8 cellular contexts compared by ENCODE assay signal in the genomic region with DNA sequence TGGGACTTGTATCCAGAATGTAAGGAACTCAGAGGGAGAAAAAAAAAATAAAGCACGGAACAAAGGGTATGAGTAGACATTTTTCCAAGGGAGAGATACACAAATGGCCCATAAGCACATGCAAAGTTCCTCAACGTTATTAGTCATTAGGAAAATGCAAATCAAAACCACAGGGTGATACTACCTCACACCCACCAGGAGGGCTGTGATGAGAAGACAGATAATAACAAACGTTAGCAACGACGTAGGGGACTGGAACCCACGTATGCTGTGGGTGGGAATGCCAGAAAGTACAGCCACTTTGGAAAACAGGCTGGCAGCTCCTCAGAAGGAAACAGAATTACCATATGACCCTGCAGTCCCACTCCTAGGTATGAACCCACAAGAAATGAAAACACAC. TPM values are rescaled to one million over a fixed set of nuclear protein-coding genes. Genes with fewer than 3 reads are reported as not detected.
"Had no signal": no experiment of that assay in that cellular context is flagged by ENCODE, and none has a peak within 500 bp of the region (broad histone marks: within the 10 kb centered on the region; RNA-seq: fewer than 3 reads in every experiment).

No MANE protein-coding gene starts in this region.

RNA-seq across cellular contexts. Expression of a gene that starts 41.5 kb away (rescaled TPM):
- total RNA-seq: activated CD4-positive, alpha-beta T cell treated with anti-CD3 and anti-CD28 coated beads, Interleukin-2, amount 10 ng/mL, durations not matched to agents 24 days and 14 days; activated CD8-positive, alpha-beta T cell treated with anti-CD3 and anti-CD28 coated beads, Interleukin-2, amount 10 ng/mL, durations not matched to agents 7 days and 5 days; activated T-helper 2 cell treated with anti-CD3 and anti-CD28 coated beads, Interferon-gamma antibody, Interleukin-2, Interleukin-4, amounts not matched to agents 10 μg/mL and 5 μg/mL and 100 μg/mL, durations not matched to agents 14 hours and 24 hours and 36 hours; cerebellum; LHCN-M2; NCI-H460; PC-3; SJSA1 had no signal
